Comparison of ENCODE assay signal across 8 cellular contexts in genomic region chr1:117851687-117852086, GRCh38.
"Had no signal": no experiment of that assay in that cellular context is flagged by ENCODE, and none has a peak within 500 bp of the region (broad histone marks: within the 10 kb centered on the region; RNA-seq: fewer than 3 reads in every experiment).

No MANE protein-coding gene starts in this region.

- FAIRE-seq: H1, H54, HepG2, K562 had no signal

- H3K4me2 ChIP-seq: GM23338 had no signal

- DNase-seq: H9, HCEC 1CT had no signal

- H3K9me3 Mint-ChIP-seq: GM23338, H9 had no signal

- H3K27ac Mint-ChIP-seq: GM23338, H9 had no signal

- H3K4me3 ChIP-seq: GM23338, K562 had no signal

- H3K27ac ChIP-seq: HL-60 had no signal

- ATAC-seq: GM23338, HepG2, K562 had no signal

- H2AFZ ChIP-seq: GM23338 had no signal

- H3K4me1 Mint-ChIP-seq: GM23338, H9 had no signal

- H3K4me3 Mint-ChIP-seq: GM23338, H9 had no signal
